11 cellular contexts compared by ENCODE assay signal in genomic region chr17:46003907-46004748, GRCh38. TPM values are rescaled to one million over a fixed set of nuclear protein-coding genes. Genes with fewer than 3 reads are reported as not detected.
DNase-seq lines count a peak whose midpoint lies in the region; ATAC-seq and TF ChIP-seq lines count a peak whose summit lies in the region.
"Had no signal": no experiment of that assay in that cellular context is flagged by ENCODE, and none has a peak within 500 bp of the region (broad histone marks: within the 10 kb centered on the region; RNA-seq: fewer than 3 reads in every experiment).

No MANE protein-coding gene starts in this region.

- no peaks in the 10 kb centered on the region for H3K9me3 Mint-ChIP-seq in activated CD8-positive, alpha-beta T cell treated with anti-CD3 and anti-CD28 coated beads for 36 hours
- H3K9me3 Mint-ChIP-seq: activated naive CD8-positive, alpha-beta T cell treated with anti-CD3 and anti-CD28 coated beads, Interleukin-2, amount 10 ng/mL, durations not matched to agents 7 days and 5 days had no signal

- DNase-seq in DMS79 (lab: John Stamatoyannopoulos, UW) (peak; percentile 18), NCI-H2196 treated with DMSO at 0.1 percent for 48 hours (lab: John Stamatoyannopoulos, UW; ENCODE audit: unreplicated experiment) (peak; percentile 57), colonic mucosa (peak; percentile 75), myocyte (ENCODE audit: low read depth) (peak; percentile 75), GM10266 (ENCODE audit: extremely low spot score) (no peak)
- DNase-seq in activated CD8-positive, alpha-beta T cell treated with anti-CD3 and anti-CD28 coated beads for 36 hours = no peak
- DNase-seq: activated naive CD8-positive, alpha-beta T cell treated with anti-CD3 and anti-CD28 coated beads, Interleukin-2, amount 10 ng/mL, durations not matched to agents 7 days and 5 days; stimulated activated naive CD8-positive, alpha-beta T cell treated with anti-CD3 and anti-CD28 coated beads, Interleukin-15, Interleukin-2, amounts not matched to agents 100 U/mL and 50 U/mL, for 24 hours had no signal

- H3K36me3 Mint-ChIP-seq in activated CD8-positive, alpha-beta T cell treated with anti-CD3 and anti-CD28 coated beads for 36 hours (ENCODE audit: low read depth) = no peaks in the 10 kb centered on the region
- H3K36me3 Mint-ChIP-seq: activated naive CD8-positive, alpha-beta T cell treated with anti-CD3 and anti-CD28 coated beads, Interleukin-2, amount 10 ng/mL, durations not matched to agents 7 days and 5 days had no signal

- H3K9ac ChIP-seq in colonic mucosa (ENCODE audit: low read depth in 2 of 2, low read length in 2 of 2) = peak overlapping the region in 1 of 2 donors; percentile 48

- no peak overlapping the region for H3K4me3 Mint-ChIP-seq in activated CD8-positive, alpha-beta T cell treated with anti-CD3 and anti-CD28 coated beads for 36 hours
- H3K4me3 Mint-ChIP-seq: activated naive CD8-positive, alpha-beta T cell treated with anti-CD3 and anti-CD28 coated beads, Interleukin-2, amount 10 ng/mL, durations not matched to agents 7 days and 5 days had no signal

- ATAC-seq in HG02970 (IDR thresholded peaks at IDR 0.05; ENCODE audit: low FRiP score, unreplicated experiment) (no peak), GM18502 (IDR thresholded peaks at IDR 0.05; ENCODE audit: poor library complexity, unreplicated experiment) (no peak)
- no peak for ATAC-seq in activated CD8-positive, alpha-beta T cell treated with anti-CD3 and anti-CD28 coated beads for 36 hours
- ATAC-seq: stimulated activated naive CD8-positive, alpha-beta T cell treated with anti-CD3 and anti-CD28 coated beads, Interleukin-15, Interleukin-2, amounts not matched to agents 100 U/mL and 50 U/mL, for 24 hours had no signal

- intact Hi-C loops in colonic mucosa (cut with DNase I) = loop anchor here (2.0 to 5.0 kb wide), 2 partner anchors 38 to 209 kb away; no protein-coding TSS in a partner anchor
- intact Hi-C loops in activated CD8-positive, alpha-beta T cell treated with anti-CD3 and anti-CD28 coated beads for 36 hours (cut with micrococcal nuclease) = loop anchor here (2.0 to 10.0 kb wide), 2 partner anchors 209 to 281 kb away; no protein-coding TSS in a partner anchor

- no peaks in the 10 kb centered on the region for H3K36me3 ChIP-seq in colonic mucosa

- TF ChIP-seq CTCF in colonic mucosa (IDR thresholded peaks at IDR 0.05) = no peak
- TF ChIP-seq CTCF in GM10266 (IDR thresholded peaks at IDR 0.05; ENCODE audit: control insufficient read depth, insufficient read depth, low read depth, missing control alignments) = no peak
- no peak for TF ChIP-seq CTCF in activated CD8-positive, alpha-beta T cell treated with anti-CD3 and anti-CD28 coated beads for 36 hours (IDR thresholded peaks at IDR 0.05)

- no peak overlapping the region for H3K27ac Mint-ChIP-seq in activated CD8-positive, alpha-beta T cell treated with anti-CD3 and anti-CD28 coated beads for 36 hours
- H3K27ac Mint-ChIP-seq: activated naive CD8-positive, alpha-beta T cell treated with anti-CD3 and anti-CD28 coated beads, Interleukin-2, amount 10 ng/mL, durations not matched to agents 7 days and 5 days had no signal

- no peaks in the 10 kb centered on the region for H3K4me1 ChIP-seq in colonic mucosa

- POLR2A ChIA-PET in activated CD8-positive, alpha-beta T cell treated with anti-CD3 and anti-CD28 coated beads for 36 hours (lab: Charles Lee) = interaction anchor here (1.1 kb wide), 1 partner anchor 11 kb away, joined by 3 read pairs; no protein-coding TSS in a partner anchor

- no peak overlapping the region for H3K4me3 ChIP-seq in colonic mucosa

- H3K9me3 ChIP-seq in colonic mucosa = no peaks in the 10 kb centered on the region

- no peaks in the 10 kb centered on the region for H3K4me1 Mint-ChIP-seq in activated CD8-positive, alpha-beta T cell treated with anti-CD3 and anti-CD28 coated beads for 36 hours (ENCODE audit: low read depth)

- H3K27me3 ChIP-seq in colonic mucosa = no peaks in the 10 kb centered on the region

- CTCF ChIA-PET in activated CD8-positive, alpha-beta T cell treated with anti-CD3 and anti-CD28 coated beads for 36 hours (lab: Charles Lee) = interaction anchor here (1.1 to 6.2 kb wide), 13 partner anchors 9 to 283 kb away, joined by 3 to 46 read pairs (median 7); no protein-coding TSS in a partner anchor

- H3K27ac ChIP-seq in colonic mucosa = peak overlapping the region; percentile 40

- H3K27me3 Mint-ChIP-seq in activated CD8-positive, alpha-beta T cell treated with anti-CD3 and anti-CD28 coated beads for 36 hours = no peaks in the 10 kb centered on the region

RNA-seq across cellular contexts. Expression of gene STH, which starts 5.1 kb away (rescaled TPM):
- not detected for total RNA-seq in colonic mucosa
- total RNA-seq in myocyte = not detected in 2 replicates
- not detected for polyA plus RNA-seq in myocyte (2012)
- total RNA-seq in activated CD8-positive, alpha-beta T cell treated with anti-CD3 and anti-CD28 coated beads for 36 hours = not detected
- total RNA-seq: activated naive CD8-positive, alpha-beta T cell treated with anti-CD3 and anti-CD28 coated beads, Interleukin-2, amount 10 ng/mL, durations not matched to agents 7 days and 5 days; NCI-H460 had no signal

Comparison
In these comparisons a context has a peak if more than half of its experiments do, and no peak if none do; other contexts are left out.
1. DNase-seq: peak in DMS79 (single experiment), NCI-H2196 treated with DMSO at 0.1 percent for 48 hours (single experiment), colonic mucosa (single experiment) and myocyte (single experiment); none in GM10266 (single experiment) and activated CD8-positive, alpha-beta T cell treated with anti-CD3 and anti-CD28 coated beads for 36 hours (single experiment).